In genomic region chr1:70874063-70874462, GRCh38 we compare ENCODE assay signal across 17 cellular contexts.
DNase-seq lines count a peak whose midpoint lies in the region; ATAC-seq and TF ChIP-seq lines count a peak whose summit lies in the region.
"Had no signal": no experiment of that assay in that cellular context is flagged by ENCODE, and none has a peak within 500 bp of the region (broad histone marks: within the 10 kb centered on the region; RNA-seq: fewer than 3 reads in every experiment).

No MANE protein-coding gene starts in this region.

- peak; percentile 18 for DNase-seq in DMS53 treated with DMSO at 0.1 percent for 48 hours (lab: John Stamatoyannopoulos, UW; ENCODE audit: unreplicated experiment)
- peak; percentile 2 for DNase-seq in NB4 (ENCODE audit: low read depth)
- DNase-seq in breast epithelium (ENCODE audit: low spot score in 2 of 2) = peak in 1 of 2 donors; percentile 60
- DNase-seq in medulla oblongata (ENCODE audit: extremely low spot score) = peak; percentile 13
- DNase-seq in DMS 273 treated with DMSO at 0.1 percent for 48 hours (lab: John Stamatoyannopoulos, UW) = no peak
- no peak for DNase-seq in NCI-H2081 treated with DMSO at 0.1 percent for 48 hours (lab: John Stamatoyannopoulos, UW)
- DNase-seq: activated CD4-positive, alpha-beta T cell treated with anti-CD3 and anti-CD28 coated beads for 1 hour; activated CD8-positive, alpha-beta memory T cell treated with anti-CD3 and anti-CD28 coated beads, Interleukin-2, amount 50 U/mL, for 4 hours; activated gamma-delta T cell treated with Interleukin-2 at 50 U/mL for 16 hours; IMR-90; naive B cell; NCI-H1436; NCI-H446; T-helper 1 cell had no signal

- peak overlapping the region; percentile 66 to 69 for H3K27ac ChIP-seq in breast epithelium

- H3K36me3 ChIP-seq in breast epithelium = no peaks in the 10 kb centered on the region

- TF ChIP-seq CTCF in NB4 (IDR thresholded peaks at IDR 0.05; ENCODE audit: low read depth, low read length) (no peak), breast epithelium (IDR thresholded peaks at IDR 0.05) (no peak)

- ATAC-seq in HG03135 (IDR thresholded peaks at IDR 0.05; ENCODE audit: unreplicated experiment) (no peak), HG02852 (IDR thresholded peaks at IDR 0.05; ENCODE audit: unreplicated experiment) (no peak)
- ATAC-seq: left colon had no signal

- intact Hi-C loops in breast epithelium (cut with DNase I; ENCODE audit: low total_unique reads) = no loop called here

- no peaks in the 10 kb centered on the region for H3K4me1 ChIP-seq in breast epithelium

- no peak overlapping the region for H3K4me3 ChIP-seq in NB4 (ENCODE audit: low read depth, low read length)
- no peak overlapping the region for H3K4me3 ChIP-seq in breast epithelium

- no peaks in the 10 kb centered on the region for H3K9me3 ChIP-seq in breast epithelium

- TF ChIP-seq POLR2A in NB4 (IDR thresholded peaks at IDR 0.05; ENCODE audit: extremely low read depth, insufficient read length) (no peak), breast epithelium (IDR thresholded peaks at IDR 0.05) (no peak)

- H3K27me3 ChIP-seq in breast epithelium = no peaks in the 10 kb centered on the region

Comparison
In these comparisons a context has a peak if more than half of its experiments do, and no peak if none do; other contexts are left out.
1. DNase-seq: peak in DMS53 treated with DMSO at 0.1 percent for 48 hours (single experiment), NB4 (single experiment) and medulla oblongata (single experiment); none in DMS 273 treated with DMSO at 0.1 percent for 48 hours (single experiment) and NCI-H2081 treated with DMSO at 0.1 percent for 48 hours (single experiment).